In genomic region chr9:95181226-95181818, GRCh38 we compare ENCODE assay signal across 10 cellular contexts.
DNase-seq lines count a peak whose midpoint lies in the region; ATAC-seq, FAIRE-seq and TF ChIP-seq lines count a peak whose summit lies in the region.
"Had no signal": no experiment of that assay in that cellular context is flagged by ENCODE, and none has a peak within 500 bp of the region (broad histone marks: within the 10 kb centered on the region; RNA-seq: fewer than 3 reads in every experiment).

No MANE protein-coding gene starts in this region.

- in situ Hi-C loops in Panc1 (cut with HindIII; ENCODE audit: low pct_unique_long_range_greater_than_20kb, low sequenced_read_pairs): no loop called here

- FAIRE-seq in G401.6 (lab: Jason Lieb, UNC): peak; percentile 77

- intact Hi-C loops in Panc1 (cut with micrococcal nuclease; ENCODE audit: unreplicated experiment): no loop called here

- CTCF ChIA-PET in Panc1 (lab: Charles Lee): no interaction called here

- TF ChIP-seq CTCF in 22Rv1 (IDR thresholded peaks at IDR 0.05) (peak; percentile 77), Panc1 (IDR thresholded peaks at IDR 0.05) (peak; percentile 58; the same call in 1 of the 2 replicates), foreskin fibroblast (IDR thresholded peaks at IDR 0.05; ENCODE audit: low read depth, low read length) (peak; percentile 24)

- H3K27ac ChIP-seq in 22Rv1 (no peak overlapping the region), Panc1 (ENCODE audit: low read length) (no peak overlapping the region)

- no peaks in the 10 kb centered on the region for H3K27me3 ChIP-seq in Panc1 (ENCODE audit: control insufficient read depth, insufficient read depth, low read length)

- H3K4me1 ChIP-seq in Panc1 (ENCODE audit: control insufficient read depth, insufficient read depth, low read length): no peaks in the 10 kb centered on the region

- no peaks in the 10 kb centered on the region for H3K9me3 ChIP-seq in Panc1 (ENCODE audit: control insufficient read depth, insufficient read depth, low read depth, low read length)

- H3K36me3 ChIP-seq in Panc1 (ENCODE audit: control insufficient read depth, insufficient read depth, low read length): no peaks in the 10 kb centered on the region

- DNase-seq in Panc1 (ENCODE audit: low read depth, low spot score): no peak
- peak in 1 of 2 donors; percentile 53 for DNase-seq in foreskin fibroblast
- no peak for DNase-seq in islet precursor cell
- DNase-seq in NCI-H187 treated with DMSO at 0.1 percent for 48 hours (lab: John Stamatoyannopoulos, UW): no peak
- DNase-seq: stimulated activated CD4-positive, alpha-beta T cell treated with anti-CD3 and anti-CD28 coated beads, Interleukin-2, amount 100 ng/mL, for 48 hours had no signal

- no TSS peak for BruUV-seq in Panc1 (replicated peaks; lab: Mats Ljungman, UMichigan)

- ATAC-seq in Panc1 (no peak), HG02981 (IDR thresholded peaks at IDR 0.05; ENCODE audit: unreplicated experiment) (no peak), esophagus mucosa (no peak)
- ATAC-seq: activated T-helper 17 cell treated with anti-CD3 and anti-CD28 coated beads, Interleukin-2, amount 50 U/mL, for 72 hours had no signal

- POLR2A ChIA-PET in Panc1 (lab: Charles Lee): no interaction called here

- H3K4me3 ChIP-seq in Panc1 (ENCODE audit: low read depth in 2 of 2, low read length in 2 of 2) (no peak overlapping the region), foreskin fibroblast (ENCODE audit: low read depth in 1 of 2, low read length in 2 of 2) (no peak overlapping the region)

Comparison
In these comparisons a context has a peak if more than half of its experiments do, and no peak if none do; other contexts are left out.
1. CTCF ChIP-seq: peak in every context shown above with its lines; median percentile 77 in 22Rv1; 58 in Panc1; 24 in foreskin fibroblast.